11 cellular contexts compared by ENCODE assay signal in genomic region chr3:2456788-2457187, GRCh38.
"Had no signal": no experiment of that assay in that cellular context is flagged by ENCODE, and none has a peak within 500 bp of the region (broad histone marks: within the 10 kb centered on the region; RNA-seq: fewer than 3 reads in every experiment).

No MANE protein-coding gene starts in this region.

- FAIRE-seq: H1, H54 had no signal

- ATAC-seq: GM23338, HCT116 had no signal

- DNase-seq: GM23248, GOT3, H7, H9, HCEC 1CT, HFFc6 had no signal

- H3K27ac ChIP-seq: GM23248 had no signal

- H3K4me3 ChIP-seq: GM23248, GM23338, HAP-1 had no signal

- H3K4me1 ChIP-seq: HAP-1 had no signal

- H3K9me3 ChIP-seq: HAP-1 had no signal

- H3K36me3 ChIP-seq: HAP-1 had no signal
